Comparison of ENCODE assay signal across 12 cellular contexts in the genomic region with DNA sequence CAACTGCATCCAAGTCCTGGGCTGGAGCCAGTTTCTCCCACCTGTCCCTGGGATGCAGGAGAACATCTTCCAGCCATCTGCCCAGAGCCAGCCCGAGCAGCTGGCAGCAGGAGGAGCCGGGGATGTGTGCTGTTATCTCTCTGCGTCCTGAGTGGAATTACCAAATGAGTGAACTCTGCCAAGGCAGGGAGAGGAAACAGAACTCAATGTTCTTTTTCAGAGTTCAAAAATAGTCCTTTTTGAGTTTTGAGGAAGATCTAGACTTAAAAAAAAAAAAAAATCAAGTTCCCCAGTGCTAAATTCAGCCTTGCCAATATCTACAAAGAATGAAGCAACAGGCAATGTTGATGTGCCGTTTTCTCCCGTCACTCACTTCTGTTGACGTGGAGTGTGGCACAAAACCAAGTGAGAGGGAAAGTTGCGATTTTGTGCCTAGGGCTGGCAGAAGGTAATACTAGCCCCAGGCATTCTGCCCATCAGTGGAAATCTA. TPM values are rescaled to one million over a fixed set of nuclear protein-coding genes. Genes with fewer than 3 reads are reported as not detected.
DNase-seq lines count a peak whose midpoint lies in the region; ATAC-seq, FAIRE-seq and TF ChIP-seq lines count a peak whose summit lies in the region.
"Had no signal": no experiment of that assay in that cellular context is flagged by ENCODE, and none has a peak within 500 bp of the region (broad histone marks: within the 10 kb centered on the region; RNA-seq: fewer than 3 reads in every experiment).

No MANE protein-coding gene starts in this region.

- no peak for FAIRE-seq in HepG2 (lab: Jason Lieb, UNC)
- FAIRE-seq: colon had no signal

- BruUV-seq in HepG2 (replicated peaks; lab: Mats Ljungman, UMichigan): no TSS peak

- H3K9ac ChIP-seq in liver (ENCODE audit: low read depth in 1 of 2, low read length in 2 of 2) (peak overlapping the region in 1 of 2 donors; percentile 59), HepG2 (ENCODE audit: insufficient read depth, low read depth, low read length) (no peak overlapping the region)

- no peaks in the 10 kb centered on the region for H3K9me3 ChIP-seq in liver (ENCODE audit: control insufficient read depth in 4 of 4, low read length in 3 of 4)
- no peaks in the 10 kb centered on the region for H3K9me3 ChIP-seq in HepG2 (ENCODE audit: low read length)
- H3K9me3 ChIP-seq in muscle layer of duodenum (ENCODE audit: control insufficient read depth in 1 of 2, low read length in 2 of 2): no peaks in the 10 kb centered on the region

- no peak for ATAC-seq in HepG2
- ATAC-seq in activated T-helper 17 cell treated with anti-CD3 and anti-CD28 coated beads, Interleukin-2, amount 50 U/mL, for 72 hours (replicated peaks): no peak
- no peak for ATAC-seq in HG02970 (IDR thresholded peaks at IDR 0.05; ENCODE audit: low FRiP score, unreplicated experiment)
- no peak for ATAC-seq in activated CD8-positive, alpha-beta memory T cell treated with anti-CD3 and anti-CD28 coated beads, Interleukin-2, amount 10 ng/mL, durations not matched to agents 7 days and 5 days

- H3K79me2 ChIP-seq in HepG2 (ENCODE audit: insufficient read depth, low read length): no peaks in the 10 kb centered on the region

- CTCF ChIA-PET in HepG2 (lab: Yijun Ruan, JAX; ENCODE audit: low intra/inter-chr PET ratio, low total read pairs): no interaction called here
- CTCF ChIA-PET in activated CD8-positive, alpha-beta memory T cell treated with anti-CD3 and anti-CD28 coated beads, Interleukin-2, amount 10 ng/mL, durations not matched to agents 7 days and 5 days (lab: Charles Lee): interaction anchor here (0.9 to 2.1 kb wide), 2 partner anchors 41 to 52 kb away, joined by 3 to 8 read pairs; no protein-coding TSS in a partner anchor

- H3K27me3 Mint-ChIP-seq in activated T-helper 17 cell treated with anti-CD3 and anti-CD28 coated beads, Interleukin-2, amount 50 U/mL, for 72 hours: peaks cover 29% of the 10 kb centered on the region
- peaks cover 43% of the 10 kb centered on the region for H3K27me3 Mint-ChIP-seq in activated CD8-positive, alpha-beta memory T cell treated with anti-CD3 and anti-CD28 coated beads, Interleukin-2, amount 10 ng/mL, durations not matched to agents 7 days and 5 days

- H3K27me3 ChIP-seq in liver (ENCODE audit: control insufficient read depth in 4 of 4, insufficient read depth in 4 of 4, low read length in 3 of 4): no peaks in the 10 kb centered on the region
- H3K27me3 ChIP-seq in HepG2 (ENCODE audit: control insufficient read depth in 1 of 2, insufficient read depth in 2 of 2, low read length in 2 of 2): peaks cover 2 to 23% of the 10 kb centered on the region in 2 experiments; a peak in 3 of 5 replicates
- H3K27me3 ChIP-seq in muscle layer of duodenum (ENCODE audit: low read depth, low read length): no peaks in the 10 kb centered on the region

- peak overlapping the region; percentile 93 to 98 for H3K27ac ChIP-seq in liver (ENCODE audit: low read depth in 1 of 2, low read length in 2 of 2)
- no peak overlapping the region for H3K27ac ChIP-seq in HepG2 (ENCODE audit: extremely low read length, insufficient read depth, low read length)
- H3K27ac ChIP-seq in coronary artery: peak overlapping the region; percentile 95 to 97
- peak overlapping the region; percentile 48 for H3K27ac ChIP-seq in muscle layer of duodenum (ENCODE audit: low read length)

- no peak overlapping the region for H3K27ac Mint-ChIP-seq in activated T-helper 17 cell treated with anti-CD3 and anti-CD28 coated beads, Interleukin-2, amount 50 U/mL, for 72 hours
- H3K27ac Mint-ChIP-seq in activated CD8-positive, alpha-beta memory T cell treated with anti-CD3 and anti-CD28 coated beads, Interleukin-2, amount 10 ng/mL, durations not matched to agents 7 days and 5 days: no peak overlapping the region

- POLR2A ChIA-PET in HepG2 (lab: Yijun Ruan, JAX): no interaction called here

- no peaks in the 10 kb centered on the region for H3K36me3 Mint-ChIP-seq in activated T-helper 17 cell treated with anti-CD3 and anti-CD28 coated beads, Interleukin-2, amount 50 U/mL, for 72 hours (ENCODE audit: low read depth)
- no peaks in the 10 kb centered on the region for H3K36me3 Mint-ChIP-seq in activated CD8-positive, alpha-beta memory T cell treated with anti-CD3 and anti-CD28 coated beads, Interleukin-2, amount 10 ng/mL, durations not matched to agents 7 days and 5 days

- intact Hi-C loops in HepG2 (cut with micrococcal nuclease; ENCODE audit: unreplicated experiment): no loop called here

- no peaks in the 10 kb centered on the region for H3K9me3 Mint-ChIP-seq in activated T-helper 17 cell treated with anti-CD3 and anti-CD28 coated beads, Interleukin-2, amount 50 U/mL, for 72 hours
- no peaks in the 10 kb centered on the region for H3K9me3 Mint-ChIP-seq in activated CD8-positive, alpha-beta memory T cell treated with anti-CD3 and anti-CD28 coated beads, Interleukin-2, amount 10 ng/mL, durations not matched to agents 7 days and 5 days (ENCODE audit: low read depth)

- TF ChIP-seq EP300 in HepG2 (IDR thresholded peaks at IDR 0.05; ENCODE audit: low read depth in 2 of 2, low read length in 2 of 2) (no peak), HepG2 (CRISPR knock-in tag; IDR thresholded peaks at IDR 0.05; ENCODE audit: borderline replicate concordance) (no peak)

- peaks cover 0 to 2% (median 0%) of the 10 kb centered on the region in 4 donors for H3K36me3 ChIP-seq in liver (ENCODE audit: control insufficient read depth in 4 of 4, insufficient read depth in 3 of 4, low read depth in 1 of 4, low read length in 3 of 4)
- H3K36me3 ChIP-seq in HepG2 (replicated peaks in 1 of 2; ENCODE audit: control insufficient read depth in 1 of 2, insufficient read depth in 2 of 2, low read length in 2 of 2): no peaks in the 10 kb centered on the region
- H3K36me3 ChIP-seq in muscle layer of duodenum (ENCODE audit: control insufficient read depth in 1 of 2, insufficient read depth in 2 of 2, low read length in 2 of 2): no peaks in the 10 kb centered on the region

- no peak overlapping the region for H3K4me2 ChIP-seq in HepG2 (ENCODE audit: low read depth, low read length)

- H3K4me3 ChIP-seq in liver (ENCODE audit: low read depth in 1 of 3, low read length in 3 of 3) (no peak overlapping the region), HepG2 (replicated peaks in 1 of 3; ENCODE audit: insufficient read depth in 1 of 3, low read depth in 2 of 3, low read length in 3 of 3) (no peak overlapping the region), coronary artery (peak overlapping the region; percentile 43), muscle layer of duodenum (ENCODE audit: low read depth in 1 of 2, low read length in 2 of 2) (no peak overlapping the region)

- TF ChIP-seq CTCF in liver (IDR thresholded peaks at IDR 0.05; ENCODE audit: low read depth, low read length, missing input control) (no peak), HepG2 (CRISPR knock-in tag; IDR thresholded peaks at IDR 0.05) (no peak), coronary artery (IDR thresholded peaks at IDR 0.05) (no peak)

- no peak for DNase-seq in HepG2 (ENCODE audit: low spot score)
- DNase-seq in coronary artery (ENCODE audit: low spot score): peak; percentile 94
- no peak for DNase-seq in SW480 (ENCODE audit: low spot score)
- no peak for DNase-seq in activated CD8-positive, alpha-beta memory T cell treated with anti-CD3 and anti-CD28 coated beads, Interleukin-2, amount 10 ng/mL, durations not matched to agents 7 days and 5 days
- DNase-seq: activated CD4-positive, alpha-beta T cell treated with anti-CD3 and anti-CD28 coated beads for 4 hours; islet precursor cell; NCI-H187 had no signal

- H2AFZ ChIP-seq in HepG2 (ENCODE audit: low read length): no peak overlapping the region

- H3K4me1 ChIP-seq in liver (ENCODE audit: control insufficient read depth in 4 of 4, insufficient read depth in 4 of 4, low read length in 3 of 4) (peaks cover 10 to 23% (median 16%) of the 10 kb centered on the region in 4 donors), HepG2 (ENCODE audit: insufficient read depth, low read length) (no peaks in the 10 kb centered on the region), muscle layer of duodenum (ENCODE audit: control insufficient read depth in 1 of 2, insufficient read depth in 2 of 2, low read length in 2 of 2) (peaks cover 0 to 24% of the 10 kb centered on the region in 2 donors)

- no peak overlapping the region for H3K4me3 Mint-ChIP-seq in activated T-helper 17 cell treated with anti-CD3 and anti-CD28 coated beads, Interleukin-2, amount 50 U/mL, for 72 hours
- no peak overlapping the region for H3K4me3 Mint-ChIP-seq in activated CD8-positive, alpha-beta memory T cell treated with anti-CD3 and anti-CD28 coated beads, Interleukin-2, amount 10 ng/mL, durations not matched to agents 7 days and 5 days

- in situ Hi-C loops in HepG2 (cut with HindIII; ENCODE audit: extremely low pct_ligation_motif_present, low pct_unique_long_range_greater_than_20kb): no loop called here

- 7% methylated on average over 7 of the region's 7 CpGs for WGBS in liver
- WGBS in HepG2 (ENCODE audit: low lambda C conversion rate): 9% methylated on average over 7 of the region's 7 CpGs

- peak; percentile 58 to 61 for TF ChIP-seq RAD21 in liver (IDR thresholded peaks at IDR 0.05)
- no peak for TF ChIP-seq RAD21 in HepG2 (CRISPR knock-in tag; IDR thresholded peaks at IDR 0.05)

- peaks cover 7% of the 10 kb centered on the region for H3K4me1 Mint-ChIP-seq in activated T-helper 17 cell treated with anti-CD3 and anti-CD28 coated beads, Interleukin-2, amount 50 U/mL, for 72 hours
- peaks cover 15% of the 10 kb centered on the region for H3K4me1 Mint-ChIP-seq in activated CD8-positive, alpha-beta memory T cell treated with anti-CD3 and anti-CD28 coated beads, Interleukin-2, amount 10 ng/mL, durations not matched to agents 7 days and 5 days

- TF ChIP-seq POLR2A in HepG2 (IDR thresholded peaks at IDR 0.05; ENCODE audit: insufficient read depth in 1 of 2, low read depth in 2 of 2, low read length in 2 of 2): no peak

- no peaks in the 10 kb centered on the region for H4K20me1 ChIP-seq in HepG2 (ENCODE audit: insufficient read depth, low read length)

RNA-seq across cellular contexts. Expression of a gene that starts 56.2 kb away (rescaled TPM):
- total RNA-seq in liver: 10 to 100 TPM in 1 of 2 donors, 1 to 10 TPM in 1; 9.2 to 20.0 TPM
- 10 to 100 TPM; 13.6 to 14.7 TPM for polyA plus RNA-seq in liver
- 0.04 TPM in 1 of 2 replicates, not detected in the other for total RNA-seq in HepG2 (2016; rRNA removed; fragmentation: Illumina TruSeq; extraction: Trizol)
- total RNA-seq in HepG2 (2016; cell fraction: cytosol; rRNA removed; fragmentation: Illumina TruSeq; extraction: Trizol; ENCODE audit: low read depth): not detected in 2 replicates
- total RNA-seq in HepG2 (2016; cell fraction: insoluble cytoplasmic fraction; rRNA removed; fragmentation: Illumina TruSeq; extraction: Trizol): 0.06 TPM in 1 of 2 replicates, not detected in the other
- 0.07 TPM in 1 of 2 replicates, not detected in the other for total RNA-seq in HepG2 (2016; cell fraction: membrane; rRNA removed; fragmentation: Illumina TruSeq; extraction: Trizol)
- 0.16 TPM in 1 of 2 replicates, not detected in the other for total RNA-seq in HepG2 (2016; cell fraction: nucleus; rRNA removed; fragmentation: Illumina TruSeq; extraction: Trizol)
- polyA plus RNA-seq in HepG2 (2011; rRNA removed): 0.04 and 0.07 TPM in 2 replicates
- 0.03 TPM in 2 replicates for polyA plus RNA-seq in HepG2 (2011; cell fraction: cytosol; rRNA removed)
- polyA plus RNA-seq in HepG2 (2011; cell fraction: nucleus; rRNA removed): 0.05 TPM in 1 of 2 replicates, not detected in the other
- polyA plus RNA-seq in HepG2 (2012): 0.31 and 0.40 TPM in 2 replicates
- polyA plus RNA-seq in HepG2 (2016; cell fraction: cytosol; fragmentation: Illumina TruSeq; extraction: Trizol; ENCODE audit: low read depth): 0.09 TPM in 1 of 2 replicates, not detected in the other
- 0.19 TPM in 1 of 2 replicates, not detected in the other for polyA plus RNA-seq in HepG2 (2016; cell fraction: insoluble cytoplasmic fraction; fragmentation: Illumina TruSeq; extraction: Trizol; ENCODE audit: low read depth)
- polyA plus RNA-seq in HepG2 (2016; cell fraction: membrane; fragmentation: Illumina TruSeq; extraction: Trizol; ENCODE audit: low read depth): 0.06 and 0.07 TPM in 2 replicates
- 0.13 TPM in 1 of 2 replicates, not detected in the other for polyA plus RNA-seq in HepG2 (2016; cell fraction: nucleus; fragmentation: Illumina TruSeq; extraction: Trizol; ENCODE audit: insufficient read depth, low read depth)
- polyA minus RNA-seq in HepG2 (2011; rRNA and poly(A)+ RNA removed; ENCODE audit: low replicate concordance): 0.98 TPM in 1 of 2 replicates, not detected in the other
- not detected in 2 replicates for polyA minus RNA-seq in HepG2 (2011; cell fraction: cytosol; rRNA and poly(A)+ RNA removed)
- not detected in 2 replicates for polyA minus RNA-seq in HepG2 (2011; cell fraction: nucleus; rRNA and poly(A)+ RNA removed)
- total RNA-seq in activated T-helper 17 cell treated with anti-CD3 and anti-CD28 coated beads, Interleukin-2, amount 50 U/mL, for 72 hours: 1 to 10 TPM; 2.0 to 2.5 TPM
- 1 to 10 TPM in 1 of 2 experiments, under 1 TPM in 1; 0.88 to 1.0 TPM for total RNA-seq in activated CD8-positive, alpha-beta memory T cell treated with anti-CD3 and anti-CD28 coated beads, Interleukin-2, amount 10 ng/mL, durations not matched to agents 7 days and 5 days
